ENCODE assay signal across 28 cellular contexts in genomic region chr7:98551541-98552273, GRCh38.
"Had no signal": no experiment of that assay in that cellular context is flagged by ENCODE, and none has a peak within 500 bp of the region (broad histone marks: within the 10 kb centered on the region; RNA-seq: fewer than 3 reads in every experiment).

No MANE protein-coding gene starts in this region.

- H3K27me3 ChIP-seq: esophagus squamous epithelium, left lung, suprapubic skin, vagina had no signal

- H3K4me1 ChIP-seq: breast epithelium, esophagus squamous epithelium, gastroesophageal sphincter, left lung, lower lobe of right lung, spleen, suprapubic skin, vagina had no signal

- DNase-seq: activated CD4-positive, alpha-beta T cell treated with anti-CD3 and anti-CD28 coated beads, Interleukin-2, amount 50 U/mL, for 1 hour; activated CD4-positive, CD25-positive, alpha-beta regulatory T cell treated with anti-CD3 and anti-CD28 coated beads, Interleukin-2, amount 50 U/mL, for 72 hours; activated CD8-positive, alpha-beta memory T cell treated with anti-CD3 and anti-CD28 coated beads, Interleukin-2, amount 10 ng/mL, durations not matched to agents 7 days and 5 days; activated CD8-positive, alpha-beta T cell treated with anti-CD3 and anti-CD28 coated beads, Interleukin-2, amount 10 ng/mL, durations not matched to agents 7 days and 5 days; activated naive CD8-positive, alpha-beta T cell treated with anti-CD3 and anti-CD28 coated beads, Interleukin-2, amount 50 U/mL, for 24 hours; activated T-cell treated with anti-CD3 and anti-CD28 coated beads, Interleukin-2, amount 50 U/mL, for 48 hours; central memory CD4-positive, alpha-beta T cell; effector CD8-positive, alpha-beta T cell; esophagus squamous epithelium; head of caudate nucleus; hypothalamus; immature natural killer cell; kidney; left lung; lower lobe of right lung; mesendoderm; right cardiac atrium; stimulated activated naive CD4-positive, alpha-beta T cell; T-helper 17 cell; T1000; trophoblast cell had no signal

- H3K9me3 ChIP-seq: vagina had no signal

- ATAC-seq: activated CD8-positive, alpha-beta memory T cell treated with anti-CD3 and anti-CD28 coated beads, Interleukin-2, amount 10 ng/mL, durations not matched to agents 7 days and 5 days; activated CD8-positive, alpha-beta T cell treated with anti-CD3 and anti-CD28 coated beads, Interleukin-2, amount 10 ng/mL, durations not matched to agents 7 days and 5 days; activated naive CD8-positive, alpha-beta T cell treated with anti-CD3 and anti-CD28 coated beads, Interleukin-2, amount 50 U/mL, for 24 hours; gastroesophageal sphincter; left lung; lower lobe of right lung; natural killer cell treated with Interleukin-12 subunit alpha and Interleukin-12 subunit beta and Interleukin-15 and Interleukin-18, amount 100 ng/mL, for 72 hours; right cardiac atrium; T-helper 17 cell had no signal

- H3K4me3 ChIP-seq: breast epithelium, esophagus squamous epithelium, gastroesophageal sphincter, left lung, lower lobe of right lung, spleen, suprapubic skin, vagina had no signal

- H3K27ac ChIP-seq: breast epithelium, epithelial cell of prostate, esophagus squamous epithelium, gastroesophageal sphincter, left lung, lower lobe of right lung, spleen, suprapubic skin, vagina had no signal

- H3K36me3 ChIP-seq: breast epithelium, esophagus squamous epithelium, gastroesophageal sphincter, left lung, lower lobe of right lung, spleen, suprapubic skin, vagina had no signal
